Comparison of ENCODE assay signal across 11 cellular contexts in genomic region chr6:90953405-90954161, GRCh38.
"Had no signal": no experiment of that assay in that cellular context is flagged by ENCODE, and none has a peak within 500 bp of the region (broad histone marks: within the 10 kb centered on the region; RNA-seq: fewer than 3 reads in every experiment).

No MANE protein-coding gene starts in this region.

- H3K36me3 ChIP-seq: HAP-1 had no signal

- H3K4me3 Mint-ChIP-seq: GM23338, H9, HFFc6 had no signal

- H3K27ac Mint-ChIP-seq: GM23338, H9, HFFc6 had no signal

- ATAC-seq: GM23338, HCT116 had no signal

- H3K4me1 ChIP-seq: HAP-1 had no signal

- H3K4me3 ChIP-seq: GM23248, GM23338, HAP-1 had no signal

- H3K9ac ChIP-seq: GM23248 had no signal

- DNase-seq: GM23248, GOT3, H7, H9, HCEC 1CT, HFFc6 had no signal

- H3K27ac ChIP-seq: GM23248 had no signal

- H3K9me3 Mint-ChIP-seq: GM23338 had no signal

- FAIRE-seq: H1, H54 had no signal

- H2AFZ ChIP-seq: GM23248, GM23338 had no signal

- H3K4me2 ChIP-seq: GM23338 had no signal

- H3K9me3 ChIP-seq: HAP-1 had no signal
